In the genomic region with DNA sequence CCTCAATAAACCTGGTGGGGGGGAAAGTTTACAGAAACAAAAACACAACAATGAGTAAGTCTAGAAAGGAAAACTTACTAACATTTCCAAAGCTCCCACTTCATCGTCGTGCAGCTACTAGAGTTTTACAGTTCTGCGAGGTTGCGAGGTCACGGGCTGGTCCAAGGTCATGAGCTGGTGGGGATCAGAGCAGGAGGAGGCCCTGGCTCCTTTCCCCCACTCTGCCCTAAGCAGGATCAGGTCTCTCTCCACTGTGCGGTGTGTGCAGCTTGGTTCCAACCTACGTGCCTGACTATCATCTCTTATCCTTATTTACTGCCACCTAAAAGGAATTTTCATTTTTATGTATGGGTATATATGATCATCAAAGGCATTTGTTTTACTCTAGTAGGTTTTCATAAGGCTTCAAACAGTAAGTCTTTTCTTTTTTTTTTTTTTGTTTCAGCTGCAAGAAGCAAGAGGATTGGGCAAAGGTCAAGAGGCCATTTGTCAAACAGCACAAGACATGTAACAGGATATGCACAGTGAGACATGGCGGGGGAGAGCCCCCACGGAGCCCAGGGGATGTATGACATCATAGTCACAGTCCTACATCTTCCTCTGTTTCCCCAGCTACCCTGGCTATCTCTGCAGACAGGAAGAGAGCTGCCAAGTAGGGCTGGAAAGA, we compare ENCODE assay signal across 10 cellular contexts.
A peak's percentile ranks its signal among the peaks of the same experiment; 100 is the strongest.
DNase-seq lines count a peak whose midpoint lies in the region; ATAC-seq and TF ChIP-seq lines count a peak whose summit lies in the region.
"Had no signal": no experiment of that assay in that cellular context is flagged by ENCODE, and none has a peak within 500 bp of the region (broad histone marks: within the 10 kb centered on the region; RNA-seq: fewer than 3 reads in every experiment).

No MANE protein-coding gene starts in this region.

- CTCF ChIA-PET in activated CD4-positive, alpha-beta T cell treated with anti-CD3 and anti-CD28 coated beads, Interleukin-2, amount 10 ng/mL, durations not matched to agents 7 days and 5 days (lab: Charles Lee), result interaction anchor here (0.7 kb wide), 1 partner anchor 13 kb away, joined by 3 read pairs; no protein-coding TSS in a partner anchor

- no peaks in the 10 kb centered on the region for H3K9me3 Mint-ChIP-seq in activated CD4-positive, alpha-beta T cell treated with anti-CD3 and anti-CD28 coated beads, Interleukin-2, amount 10 ng/mL, durations not matched to agents 7 days and 5 days
- H3K9me3 Mint-ChIP-seq in GM23338, result no peaks in the 10 kb centered on the region
- no peaks in the 10 kb centered on the region for H3K9me3 Mint-ChIP-seq in activated naive CD8-positive, alpha-beta T cell treated with anti-CD3 and anti-CD28 coated beads for 36 hours

- H4K20me1 ChIP-seq in GM23338 (replicated peaks; ENCODE audit: insufficient read depth), result no peaks in the 10 kb centered on the region

- no peak overlapping the region for H3K4me3 Mint-ChIP-seq in activated CD4-positive, alpha-beta T cell treated with anti-CD3 and anti-CD28 coated beads, Interleukin-2, amount 10 ng/mL, durations not matched to agents 7 days and 5 days
- no peak overlapping the region for H3K4me3 Mint-ChIP-seq in GM23338
- peak overlapping the region; percentile 8 for H3K4me3 Mint-ChIP-seq in activated naive CD8-positive, alpha-beta T cell treated with anti-CD3 and anti-CD28 coated beads for 36 hours

- H3K27ac Mint-ChIP-seq in activated CD4-positive, alpha-beta T cell treated with anti-CD3 and anti-CD28 coated beads, Interleukin-2, amount 10 ng/mL, durations not matched to agents 7 days and 5 days, result no peak overlapping the region
- no peak overlapping the region for H3K27ac Mint-ChIP-seq in GM23338
- peak overlapping the region; percentile 60 for H3K27ac Mint-ChIP-seq in activated naive CD8-positive, alpha-beta T cell treated with anti-CD3 and anti-CD28 coated beads for 36 hours

- no peaks in the 10 kb centered on the region for H3K9me2 ChIP-seq in GM23338 (ENCODE audit: insufficient read depth)

- POLR2A ChIA-PET in activated CD4-positive, alpha-beta T cell treated with anti-CD3 and anti-CD28 coated beads, Interleukin-2, amount 10 ng/mL, durations not matched to agents 7 days and 5 days (lab: Charles Lee), result no interaction called here

- H3K4me1 Mint-ChIP-seq in activated CD4-positive, alpha-beta T cell treated with anti-CD3 and anti-CD28 coated beads, Interleukin-2, amount 10 ng/mL, durations not matched to agents 7 days and 5 days, result peaks cover 14% of the 10 kb centered on the region
- peaks cover 53% of the 10 kb centered on the region for H3K4me1 Mint-ChIP-seq in GM23338
- peaks cover 9% of the 10 kb centered on the region for H3K4me1 Mint-ChIP-seq in activated naive CD8-positive, alpha-beta T cell treated with anti-CD3 and anti-CD28 coated beads for 36 hours

- 0 out of 2 replicates have a peak, but pooled peaks cover 4% of the 10 kb centered on the region for H3F3A ChIP-seq in GM23338 (replicated peaks; ENCODE audit: low read depth)

- no peaks in the 10 kb centered on the region for H3K27me3 Mint-ChIP-seq in activated CD4-positive, alpha-beta T cell treated with anti-CD3 and anti-CD28 coated beads, Interleukin-2, amount 10 ng/mL, durations not matched to agents 7 days and 5 days
- H3K27me3 Mint-ChIP-seq in GM23338 (ENCODE audit: insufficient read depth, low read depth, poor library complexity), result peaks cover 16% of the 10 kb centered on the region
- H3K27me3 Mint-ChIP-seq in activated naive CD8-positive, alpha-beta T cell treated with anti-CD3 and anti-CD28 coated beads for 36 hours, result peaks cover 3% of the 10 kb centered on the region

- H3K36me3 Mint-ChIP-seq in activated CD4-positive, alpha-beta T cell treated with anti-CD3 and anti-CD28 coated beads, Interleukin-2, amount 10 ng/mL, durations not matched to agents 7 days and 5 days (ENCODE audit: low read depth), result no peaks in the 10 kb centered on the region
- no peaks in the 10 kb centered on the region for H3K36me3 Mint-ChIP-seq in GM23338 (ENCODE audit: low read depth)
- no peaks in the 10 kb centered on the region for H3K36me3 Mint-ChIP-seq in activated naive CD8-positive, alpha-beta T cell treated with anti-CD3 and anti-CD28 coated beads for 36 hours

- no peak overlapping the region for H3K27ac ChIP-seq in GM23338 (ENCODE audit: low read depth)
- H3K27ac ChIP-seq: skin epidermis had no signal

- H3K79me2 ChIP-seq in GM23338 (replicated peaks; ENCODE audit: insufficient read depth), result no peaks in the 10 kb centered on the region

- no peak for TF ChIP-seq CTCF in GM23338 (conservative IDR thresholded peaks at IDR 0.05; ENCODE audit: low read depth in 2 of 2)

- H3K4me1 ChIP-seq in GM23338 (ENCODE audit: insufficient read depth), result peaks cover 23% of the 10 kb centered on the region

- ATAC-seq in GM23338, result no peak

- DNase-seq in activated CD4-positive, alpha-beta T cell treated with anti-CD3 and anti-CD28 coated beads for 48 hours, result peak; percentile 18
- no peak for DNase-seq in activated CD4-positive, alpha-beta T cell treated with anti-CD3 and anti-CD28 coated beads, Interleukin-2, amount 10 ng/mL, durations not matched to agents 7 days and 5 days
- DNase-seq in GM23338 (ENCODE audit: low spot score), result no peak
- DNase-seq in activated naive CD8-positive, alpha-beta T cell treated with anti-CD3 and anti-CD28 coated beads for 36 hours, result peak; percentile 13
- DNase-seq in skeletal muscle cell (ENCODE audit: low read depth), result peak; percentile 21
- no peak for DNase-seq in DMS 273 treated with DMSO at 0.1 percent for 48 hours (lab: John Stamatoyannopoulos, UW)
- DNase-seq in HT-29 (ENCODE audit: low spot score), result no peak
- DNase-seq in OCI-M2 (lab: John Stamatoyannopoulos, UW; ENCODE audit: unreplicated experiment), result no peak
- DNase-seq: anterior cingulate cortex had no signal

- H3K4me2 ChIP-seq in GM23338, result no peak overlapping the region

- H3K36me3 ChIP-seq in GM23338 (ENCODE audit: insufficient read depth), result no peaks in the 10 kb centered on the region

- H3K27me3 ChIP-seq in GM23338 (ENCODE audit: insufficient read depth), result no peaks in the 10 kb centered on the region

- peak overlapping the region; percentile 79; the same call in 1 of the 2 replicates for H2AFZ ChIP-seq in GM23338

- no peak overlapping the region for H3K4me3 ChIP-seq in GM23338
- H3K4me3 ChIP-seq in skeletal muscle cell (ENCODE audit: low read depth, low read length), result no peak overlapping the region
- H3K4me3 ChIP-seq: skin epidermis had no signal

TF ChIP-seq in GM23338, 12 proteins besides CTCF, POLR2A, EP300 and RAD21 (continues in another document):
- TF ChIP-seq EZH2phosphoT487 (IDR thresholded peaks at IDR 0.05; ENCODE audit: unreplicated experiment), result no peak
- no peak for TF ChIP-seq JUNB (IDR thresholded peaks at IDR 0.05; ENCODE audit: unreplicated experiment)
- no peak for TF ChIP-seq POLR2AphosphoS5 (IDR thresholded peaks at IDR 0.05; ENCODE audit: low read depth)
- no peak for TF ChIP-seq ZNF331 (CRISPR knock-in tag; IDR thresholded peaks at IDR 0.05; ENCODE audit: low read depth)
- no peak for TF ChIP-seq NANOG (IDR thresholded peaks at IDR 0.05; ENCODE audit: borderline replicate concordance)
- no peak for TF ChIP-seq CREB1 (CRISPR knock-in tag; IDR thresholded peaks at IDR 0.05; ENCODE audit: low read depth)
- no peak for TF ChIP-seq STAT1 (IDR thresholded peaks at IDR 0.05; ENCODE audit: unreplicated experiment)
- TF ChIP-seq, protein P1, sequence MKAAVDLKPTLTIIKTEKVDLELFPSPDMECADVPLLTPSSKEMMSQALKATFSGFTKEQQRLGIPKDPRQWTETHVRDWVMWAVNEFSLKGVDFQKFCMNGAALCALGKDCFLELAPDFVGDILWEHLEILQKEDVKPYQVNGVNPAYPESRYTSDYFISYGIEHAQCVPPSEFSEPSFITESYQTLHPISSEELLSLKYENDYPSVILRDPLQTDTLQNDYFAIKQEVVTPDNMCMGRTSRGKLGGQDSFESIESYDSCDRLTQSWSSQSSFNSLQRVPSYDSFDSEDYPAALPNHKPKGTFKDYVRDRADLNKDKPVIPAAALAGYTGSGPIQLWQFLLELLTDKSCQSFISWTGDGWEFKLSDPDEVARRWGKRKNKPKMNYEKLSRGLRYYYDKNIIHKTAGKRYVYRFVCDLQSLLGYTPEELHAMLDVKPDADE (IDR thresholded peaks at IDR 0.05), result no peak

Comparison
In these comparisons a context has a peak if more than half of its experiments do, and no peak if none do; other contexts are left out.
1. DNase-seq: peak in activated CD4-positive, alpha-beta T cell treated with anti-CD3 and anti-CD28 coated beads for 48 hours (single experiment), activated naive CD8-positive, alpha-beta T cell treated with anti-CD3 and anti-CD28 coated beads for 36 hours (single experiment) and skeletal muscle cell (single experiment); none in activated CD4-positive, alpha-beta T cell treated with anti-CD3 and anti-CD28 coated beads, Interleukin-2, amount 10 ng/mL, durations not matched to agents 7 days and 5 days (single experiment), GM23338 (single experiment), DMS 273 treated with DMSO at 0.1 percent for 48 hours (single experiment), HT-29 (single experiment) and OCI-M2 (single experiment).